1 cellular context compared by ENCODE assay signal in the genomic region with DNA sequence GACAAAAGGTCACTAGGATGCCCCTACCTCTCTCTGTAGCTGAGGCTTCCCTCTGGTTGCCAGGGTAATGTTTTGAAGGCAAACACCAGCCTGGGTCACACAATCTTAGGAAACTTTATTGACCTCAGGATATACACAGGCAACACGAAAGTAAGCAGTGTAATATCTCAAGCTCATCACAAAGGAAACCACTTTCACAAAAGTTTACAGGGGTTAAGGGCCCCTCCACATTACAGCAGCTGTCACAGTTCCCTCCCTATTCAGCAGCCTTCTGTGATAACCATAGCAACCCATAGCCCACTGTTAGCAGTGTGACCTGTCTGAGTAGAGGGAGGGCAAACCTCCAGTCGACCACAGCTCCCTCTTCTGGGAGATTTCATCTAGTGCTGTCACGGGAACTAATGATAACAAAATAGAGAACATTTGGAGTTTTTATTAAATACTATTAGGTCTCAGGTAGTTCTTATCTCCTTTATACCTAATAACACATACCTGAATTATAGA.
TF ChIP-seq lines count a peak whose summit lies in the region.

No MANE protein-coding gene starts in this region.

TF ChIP-seq in Ishikawa, 13 proteins besides CTCF, POLR2A, EP300 and RAD21 (continued from another document):
- TF ChIP-seq, protein P1, sequence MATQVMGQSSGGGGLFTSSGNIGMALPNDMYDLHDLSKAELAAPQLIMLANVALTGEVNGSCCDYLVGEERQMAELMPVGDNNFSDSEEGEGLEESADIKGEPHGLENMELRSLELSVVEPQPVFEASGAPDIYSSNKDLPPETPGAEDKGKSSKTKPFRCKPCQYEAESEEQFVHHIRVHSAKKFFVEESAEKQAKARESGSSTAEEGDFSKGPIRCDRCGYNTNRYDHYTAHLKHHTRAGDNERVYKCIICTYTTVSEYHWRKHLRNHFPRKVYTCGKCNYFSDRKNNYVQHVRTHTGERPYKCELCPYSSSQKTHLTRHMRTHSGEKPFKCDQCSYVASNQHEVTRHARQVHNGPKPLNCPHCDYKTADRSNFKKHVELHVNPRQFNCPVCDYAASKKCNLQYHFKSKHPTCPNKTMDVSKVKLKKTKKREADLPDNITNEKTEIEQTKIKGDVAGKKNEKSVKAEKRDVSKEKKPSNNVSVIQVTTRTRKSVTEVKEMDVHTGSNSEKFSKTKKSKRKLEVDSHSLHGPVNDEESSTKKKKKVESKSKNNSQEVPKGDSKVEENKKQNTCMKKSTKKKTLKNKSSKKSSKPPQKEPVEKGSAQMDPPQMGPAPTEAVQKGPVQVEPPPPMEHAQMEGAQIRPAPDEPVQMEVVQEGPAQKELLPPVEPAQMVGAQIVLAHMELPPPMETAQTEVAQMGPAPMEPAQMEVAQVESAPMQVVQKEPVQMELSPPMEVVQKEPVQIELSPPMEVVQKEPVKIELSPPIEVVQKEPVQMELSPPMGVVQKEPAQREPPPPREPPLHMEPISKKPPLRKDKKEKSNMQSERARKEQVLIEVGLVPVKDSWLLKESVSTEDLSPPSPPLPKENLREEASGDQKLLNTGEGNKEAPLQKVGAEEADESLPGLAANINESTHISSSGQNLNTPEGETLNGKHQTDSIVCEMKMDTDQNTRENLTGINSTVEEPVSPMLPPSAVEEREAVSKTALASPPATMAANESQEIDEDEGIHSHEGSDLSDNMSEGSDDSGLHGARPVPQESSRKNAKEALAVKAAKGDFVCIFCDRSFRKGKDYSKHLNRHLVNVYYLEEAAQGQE (IDR thresholded peaks at IDR 0.05; ENCODE audit: low read depth) = no peak
- no peak for TF ChIP-seq FOXM1 (IDR thresholded peaks at IDR 0.05; ENCODE audit: borderline replicate concordance, low read depth)
TF ChIP-seq in Ishikawa: peak in this region for 0.
